In genomic region chr9:89661956-89662717, GRCh38 we compare ENCODE assay signal across 9 cellular contexts. TPM values are rescaled to one million over a fixed set of nuclear protein-coding genes. Genes with fewer than 3 reads are reported as not detected.
DNase-seq lines count a peak whose midpoint lies in the region; ATAC-seq and TF ChIP-seq lines count a peak whose summit lies in the region.
"Had no signal": no experiment of that assay in that cellular context is flagged by ENCODE, and none has a peak within 500 bp of the region (broad histone marks: within the 10 kb centered on the region; RNA-seq: fewer than 3 reads in every experiment).

No MANE protein-coding gene starts in this region.

- no peaks in the 10 kb centered on the region for H3K9me3 ChIP-seq in Caco-2

- H3K4me3 Mint-ChIP-seq in Caco-2 (ENCODE audit: unreplicated experiment), result no peak overlapping the region
- H3K4me3 Mint-ChIP-seq: central memory CD8-positive, alpha-beta T cell had no signal

- ATAC-seq in Right ventricle myocardium inferior (peak; percentile 93), GM21367 (IDR thresholded peaks at IDR 0.05; ENCODE audit: unreplicated experiment) (no peak), HG02798 (IDR thresholded peaks at IDR 0.05; ENCODE audit: poor library complexity, unreplicated experiment) (no peak)

- no TSS peak for BruUV-seq in Caco-2 (replicated peaks; lab: Mats Ljungman, UMichigan)

- no peaks in the 10 kb centered on the region for H3K36me3 Mint-ChIP-seq in Caco-2 (ENCODE audit: insufficient read depth, unreplicated experiment)

- no peaks in the 10 kb centered on the region for H3K36me3 ChIP-seq in Caco-2 (ENCODE audit: control insufficient read depth, insufficient read depth, low read length)

- TF ChIP-seq CTCF in Caco-2 (IDR thresholded peaks at IDR 0.05; ENCODE audit: insufficient read depth in 1 of 2, low read depth in 1 of 2, low read length in 1 of 2, severe bottlenecking in 1 of 2, unreplicated experiment in 1 of 2), result no peak

- no peak overlapping the region for H3K4me3 ChIP-seq in Caco-2 (ENCODE audit: low read depth, low read length)

- POLR2A ChIA-PET in Caco-2 (lab: Charles Lee), result no interaction called here

- peaks cover 6% of the 10 kb centered on the region for H3K4me1 Mint-ChIP-seq in Caco-2 (ENCODE audit: low read depth, unreplicated experiment)
- H3K4me1 Mint-ChIP-seq: central memory CD8-positive, alpha-beta T cell had no signal

- CTCF ChIA-PET in Caco-2 (lab: Charles Lee), result no interaction called here

- peak; percentile 39 to 65 for DNase-seq in Caco-2
- peak; percentile 97 to 99 for DNase-seq in NCI-H2081 (lab: John Stamatoyannopoulos, UW)
- DNase-seq in Right ventricle myocardium inferior (ENCODE audit: missing footprints), result peak; percentile 97
- peak; percentile 71 for DNase-seq in non-pigmented ciliary epithelial cell (ENCODE audit: low read depth)
- no peak for DNase-seq in stimulated activated naive CD4-positive, alpha-beta T cell treated with Interleukin-2 at 50 U/mL for 16 hours (lab: John Stamatoyannopoulos, UW)

- H3K27ac Mint-ChIP-seq in Caco-2 (ENCODE audit: unreplicated experiment), result no peak overlapping the region

- H3K4me1 ChIP-seq in Caco-2, result peaks cover 22% of the 10 kb centered on the region

- no peaks in the 10 kb centered on the region for H3K9me3 Mint-ChIP-seq in Caco-2 (ENCODE audit: unreplicated experiment)
- H3K9me3 Mint-ChIP-seq: central memory CD8-positive, alpha-beta T cell had no signal

- H3K27me3 ChIP-seq in Caco-2 (replicated peaks; ENCODE audit: control insufficient read depth, insufficient read depth, low read length), result no peaks in the 10 kb centered on the region

- no peaks in the 10 kb centered on the region for H3K27me3 Mint-ChIP-seq in Caco-2 (ENCODE audit: insufficient read depth, unreplicated experiment)

- intact Hi-C loops in Caco-2 (cut with micrococcal nuclease; ENCODE audit: unreplicated experiment) (no loop called here), Right ventricle myocardium inferior (cut with DNase I) (loop anchor here (5.0 to 10.0 kb wide), 3 partner anchors 40 to 433 kb away; no protein-coding TSS in a partner anchor)

- H3K27ac ChIP-seq in angular gyrus (ENCODE audit: low read depth, low read length), result peak overlapping the region; percentile 65

RNA-seq across cellular contexts. Expression of gene GADD45G, which starts 57.3 kb away (rescaled TPM):
- total RNA-seq in Caco-2 (2022) (3.7 and 5.4 TPM in 2 replicates), Right ventricle myocardium inferior (47.6 TPM)
